ENCODE assay signal across 8 cellular contexts in the genomic region with DNA sequence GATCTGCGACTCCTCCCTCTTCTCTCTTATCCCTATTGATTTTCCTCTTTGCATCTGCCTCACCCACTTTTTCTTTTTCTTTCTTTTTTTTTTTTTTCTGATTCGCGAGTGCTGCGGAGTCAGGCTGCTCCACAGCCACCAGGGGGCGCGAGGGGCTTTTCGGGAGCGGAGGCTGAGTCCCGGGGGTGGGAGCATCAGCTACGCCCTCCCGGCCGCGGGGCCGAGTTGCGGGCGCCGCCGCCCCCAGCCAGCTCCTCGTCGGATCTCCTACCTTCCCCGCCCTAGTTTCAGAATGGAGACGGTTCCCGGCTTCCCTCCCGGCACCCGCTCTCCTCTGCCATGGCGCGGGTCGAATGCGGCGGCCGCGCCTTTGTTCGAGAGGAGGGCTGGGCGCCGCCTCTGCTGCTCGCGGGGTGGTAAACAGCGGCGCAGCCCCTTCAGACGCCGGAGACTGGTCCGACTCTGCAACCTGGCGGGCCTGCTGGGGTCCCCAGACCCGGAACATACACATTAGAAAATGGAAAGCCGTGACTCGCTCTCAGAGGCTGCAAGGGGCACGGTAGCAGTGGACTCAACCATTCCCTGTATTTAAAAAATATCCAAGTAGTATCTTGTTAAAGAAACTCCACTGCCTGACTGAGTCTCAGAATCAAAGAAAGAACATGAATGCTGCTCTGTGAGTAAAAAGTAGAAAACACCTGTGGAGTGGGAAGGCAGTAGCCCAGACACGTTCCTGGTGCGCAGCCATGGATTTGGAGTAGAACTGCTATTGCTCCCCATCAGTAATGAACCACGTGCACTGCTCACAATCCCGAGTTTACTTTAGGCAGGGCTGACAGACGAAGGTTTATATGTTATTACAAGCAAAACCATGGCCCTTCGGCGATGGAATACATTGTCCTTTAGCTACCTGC. TPM values are rescaled to one million over a fixed set of nuclear protein-coding genes. Genes with fewer than 3 reads are reported as not detected.
DNase-seq lines count a peak whose midpoint lies in the region; ATAC-seq and TF ChIP-seq lines count a peak whose summit lies in the region.

No MANE protein-coding gene starts in this region.

- 4% methylated on average over 54 of the region's 54 CpGs for WGBS in liver

- peak overlapping the region in 1 of 2 donors; percentile 14 for H3K9ac ChIP-seq in liver (ENCODE audit: low read depth in 1 of 2, low read length in 2 of 2)

- TF ChIP-seq CTCF in AG10803 (conservative IDR thresholded peaks at IDR 0.05; ENCODE audit: low read length) (peak; percentile 79), liver (IDR thresholded peaks at IDR 0.05; ENCODE audit: low read depth, low read length, missing input control) (peak; percentile 84)

- no peaks in the 10 kb centered on the region for H3K36me3 ChIP-seq in liver (ENCODE audit: control insufficient read depth in 4 of 4, insufficient read depth in 3 of 4, low read depth in 1 of 4, low read length in 3 of 4)

- DNase-seq in AG10803 (ENCODE audit: low read depth) (peak; percentile 84), NCI-H446 (lab: John Stamatoyannopoulos, UW) (peak; percentile 78 to 91)
- peak; percentile 29 to 46 for DNase-seq in activated CD4-positive, alpha-beta T cell treated with anti-CD3 and anti-CD28 coated beads, Interleukin-2, amount 50 U/mL, for 24 hours (ENCODE audit: low read depth in 1 of 2, low spot score in 1 of 2)
- peak; percentile 37 for DNase-seq in stimulated activated CD4-positive, alpha-beta T cell treated with anti-CD3 and anti-CD28 coated beads, Interleukin-2, amount 100 ng/mL, for 4 hours (ENCODE audit: low read depth)

- peak overlapping the region; percentile 35 to 40 for H3K27ac ChIP-seq in liver (ENCODE audit: low read depth in 1 of 2, low read length in 2 of 2)

- peak; percentile 74 to 80 for TF ChIP-seq RAD21 in liver (IDR thresholded peaks at IDR 0.05)

- H3K27me3 Mint-ChIP-seq in dendritic cell treated with granulocyte-macrophage colony-stimulating factor and Interleukin-4, amounts not matched to agents 40 ng/mL and 50 ng/mL, for 4 days: peaks cover 46% of the 10 kb centered on the region

- H3K9me3 Mint-ChIP-seq in dendritic cell treated with granulocyte-macrophage colony-stimulating factor and Interleukin-4, amounts not matched to agents 40 ng/mL and 50 ng/mL, for 4 days: no peaks in the 10 kb centered on the region

- H3K9me3 ChIP-seq in liver (ENCODE audit: control insufficient read depth in 4 of 4, low read length in 3 of 4): no peaks in the 10 kb centered on the region

- peaks cover 0 to 14% (median 1%) of the 10 kb centered on the region in 4 donors for H3K27me3 ChIP-seq in liver (ENCODE audit: control insufficient read depth in 4 of 4, insufficient read depth in 4 of 4, low read length in 3 of 4)

- H3K27ac Mint-ChIP-seq in dendritic cell treated with granulocyte-macrophage colony-stimulating factor and Interleukin-4, amounts not matched to agents 40 ng/mL and 50 ng/mL, for 4 days: peak overlapping the region; percentile 25

- H3K4me3 ChIP-seq in AG10803 (ENCODE audit: low read length) (peak overlapping the region; percentile 82), liver (ENCODE audit: low read depth in 1 of 3, low read length in 3 of 3) (peak overlapping the region in 2 of 3 donors; percentile 65 to 77)

- ATAC-seq in GM19035 (IDR thresholded peaks at IDR 0.05; ENCODE audit: unreplicated experiment) (peak; percentile 81), HG03342 (IDR thresholded peaks at IDR 0.05; ENCODE audit: unreplicated experiment) (peak; percentile 83)

- intact Hi-C loops in dendritic cell treated with granulocyte-macrophage colony-stimulating factor and Interleukin-4, amounts not matched to agents 40 ng/mL and 50 ng/mL, for 4 days (cut with micrococcal nuclease): loop anchor here (1.0 to 10.0 kb wide), 3 partner anchors 124 to 371 kb away; no protein-coding TSS in a partner anchor

- peaks cover 5% of the 10 kb centered on the region for H3K36me3 Mint-ChIP-seq in dendritic cell treated with granulocyte-macrophage colony-stimulating factor and Interleukin-4, amounts not matched to agents 40 ng/mL and 50 ng/mL, for 4 days (ENCODE audit: low read depth)

- peak overlapping the region; percentile 96 for H3K4me3 Mint-ChIP-seq in dendritic cell treated with granulocyte-macrophage colony-stimulating factor and Interleukin-4, amounts not matched to agents 40 ng/mL and 50 ng/mL, for 4 days

- H3K4me1 Mint-ChIP-seq in dendritic cell treated with granulocyte-macrophage colony-stimulating factor and Interleukin-4, amounts not matched to agents 40 ng/mL and 50 ng/mL, for 4 days (ENCODE audit: low read depth): peaks cover 29% of the 10 kb centered on the region

- peaks cover 0 to 18% (median 13%) of the 10 kb centered on the region in 4 donors for H3K4me1 ChIP-seq in liver (ENCODE audit: control insufficient read depth in 4 of 4, insufficient read depth in 4 of 4, low read length in 3 of 4)

TF ChIP-seq in liver, 16 proteins besides CTCF, POLR2A, EP300 and RAD21:
- TF ChIP-seq TAF1 (conservative IDR thresholded peaks at IDR 0.05) (no peak), YY1 (IDR thresholded peaks at IDR 0.05) (no peak), HNF4G (IDR thresholded peaks at IDR 0.05) (no peak), FOXA1 (IDR thresholded peaks at IDR 0.05) (no peak), EGR1 (IDR thresholded peaks at IDR 0.05; ENCODE audit: low read depth in 2 of 2) (no peak), FOXA2 (IDR thresholded peaks at IDR 0.05) (no peak), GABPA (IDR thresholded peaks at IDR 0.05 in 1 of 2, conservative IDR thresholded peaks at IDR 0.05 in 1 of 2) (no peak), RXRA (IDR thresholded peaks at IDR 0.05) (no peak), HNF4A (conservative IDR thresholded peaks at IDR 0.05) (no peak)
- TF ChIP-seq, protein P1, sequence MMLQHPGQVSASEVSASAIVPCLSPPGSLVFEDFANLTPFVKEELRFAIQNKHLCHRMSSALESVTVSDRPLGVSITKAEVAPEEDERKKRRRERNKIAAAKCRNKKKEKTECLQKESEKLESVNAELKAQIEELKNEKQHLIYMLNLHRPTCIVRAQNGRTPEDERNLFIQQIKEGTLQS (IDR thresholded peaks at IDR 0.05): no peak
- TF ChIP-seq, protein P2, sequence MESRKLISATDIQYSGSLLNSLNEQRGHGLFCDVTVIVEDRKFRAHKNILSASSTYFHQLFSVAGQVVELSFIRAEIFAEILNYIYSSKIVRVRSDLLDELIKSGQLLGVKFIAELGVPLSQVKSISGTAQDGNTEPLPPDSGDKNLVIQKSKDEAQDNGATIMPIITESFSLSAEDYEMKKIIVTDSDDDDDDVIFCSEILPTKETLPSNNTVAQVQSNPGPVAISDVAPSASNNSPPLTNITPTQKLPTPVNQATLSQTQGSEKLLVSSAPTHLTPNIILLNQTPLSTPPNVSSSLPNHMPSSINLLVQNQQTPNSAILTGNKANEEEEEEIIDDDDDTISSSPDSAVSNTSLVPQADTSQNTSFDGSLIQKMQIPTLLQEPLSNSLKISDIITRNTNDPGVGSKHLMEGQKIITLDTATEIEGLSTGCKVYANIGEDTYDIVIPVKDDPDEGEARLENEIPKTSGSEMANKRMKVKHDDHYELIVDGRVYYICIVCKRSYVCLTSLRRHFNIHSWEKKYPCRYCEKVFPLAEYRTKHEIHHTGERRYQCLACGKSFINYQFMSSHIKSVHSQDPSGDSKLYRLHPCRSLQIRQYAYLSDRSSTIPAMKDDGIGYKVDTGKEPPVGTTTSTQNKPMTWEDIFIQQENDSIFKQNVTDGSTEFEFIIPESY (IDR thresholded peaks at IDR 0.05): no peak

RNA-seq across cellular contexts. Expression of a gene that starts 55.7 kb away (rescaled TPM):
- total RNA-seq in liver: 1 to 10 TPM; 2.1 to 3.6 TPM
- 1 to 10 TPM in 1 of 2 donors, under 1 TPM in 1; 0.35 to 1.3 TPM for polyA plus RNA-seq in liver

Comparison
In these comparisons a context has a peak if more than half of its experiments do, and no peak if none do; other contexts are left out.
1. Peak in every context shown above with its lines: DNase-seq, ATAC-seq, H3K4me3 ChIP-seq and H3K27ac ChIP-seq.